Comparison of ENCODE assay signal across 2 cellular contexts in genomic region chr7:154182361-154182760, GRCh38.
TF ChIP-seq lines count a peak whose summit lies in the region.

No MANE protein-coding gene starts in this region.

TF ChIP-seq in SK-N-SH, 30 proteins besides CTCF, POLR2A, EP300 and RAD21 (continued from another document):
- no peak for TF ChIP-seq IRF3 (IDR thresholded peaks at IDR 0.05; ENCODE audit: low read depth, low read length)
- TF ChIP-seq POLR2AphosphoS5 (IDR thresholded peaks at IDR 0.05; ENCODE audit: low read depth, low read length), result no peak
- no peak for TF ChIP-seq ZBTB33 (IDR thresholded peaks at IDR 0.05; ENCODE audit: borderline replicate concordance, low read depth)
- no peak for TF ChIP-seq FOSL2 (IDR thresholded peaks at IDR 0.05; ENCODE audit: borderline replicate concordance, low read depth)
- no peak for TF ChIP-seq MEF2A (IDR thresholded peaks at IDR 0.05; ENCODE audit: borderline replicate concordance, low read depth)
- TF ChIP-seq FOXM1 (IDR thresholded peaks at IDR 0.05; ENCODE audit: low read depth), result no peak
- TF ChIP-seq ELF1 (IDR thresholded peaks at IDR 0.05), result no peak
- TF ChIP-seq SIN3A (IDR thresholded peaks at IDR 0.05; ENCODE audit: borderline replicate concordance, low read depth, low read length), result no peak
TF ChIP-seq in SK-N-SH: peak in this region for 0.

TF ChIP-seq in SK-N-SH treated with all-trans-retinoic acid at 6 μM for 48 hours, 23 proteins besides CTCF, POLR2A, EP300 and RAD21 (continued from another document):
- TF ChIP-seq TSHZ2 (CRISPR knock-in tag; IDR thresholded peaks at IDR 0.05) (no peak), GLIS3 (CRISPR knock-in tag; IDR thresholded peaks at IDR 0.05) (no peak), ZNF8 (CRISPR knock-in tag; IDR thresholded peaks at IDR 0.05) (no peak)
- TF ChIP-seq, protein P1, sequence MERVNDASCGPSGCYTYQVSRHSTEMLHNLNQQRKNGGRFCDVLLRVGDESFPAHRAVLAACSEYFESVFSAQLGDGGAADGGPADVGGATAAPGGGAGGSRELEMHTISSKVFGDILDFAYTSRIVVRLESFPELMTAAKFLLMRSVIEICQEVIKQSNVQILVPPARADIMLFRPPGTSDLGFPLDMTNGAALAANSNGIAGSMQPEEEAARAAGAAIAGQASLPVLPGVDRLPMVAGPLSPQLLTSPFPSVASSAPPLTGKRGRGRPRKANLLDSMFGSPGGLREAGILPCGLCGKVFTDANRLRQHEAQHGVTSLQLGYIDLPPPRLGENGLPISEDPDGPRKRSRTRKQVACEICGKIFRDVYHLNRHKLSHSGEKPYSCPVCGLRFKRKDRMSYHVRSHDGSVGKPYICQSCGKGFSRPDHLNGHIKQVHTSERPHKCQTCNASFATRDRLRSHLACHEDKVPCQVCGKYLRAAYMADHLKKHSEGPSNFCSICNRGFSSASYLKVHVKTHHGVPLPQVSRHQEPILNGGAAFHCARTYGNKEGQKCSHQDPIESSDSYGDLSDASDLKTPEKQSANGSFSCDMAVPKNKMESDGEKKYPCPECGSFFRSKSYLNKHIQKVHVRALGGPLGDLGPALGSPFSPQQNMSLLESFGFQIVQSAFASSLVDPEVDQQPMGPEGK (CRISPR knock-in tag; IDR thresholded peaks at IDR 0.05; ENCODE audit: borderline replicate concordance), result no peak
TF ChIP-seq in SK-N-SH treated with all-trans-retinoic acid at 6 μM for 48 hours: peak in this region for 0.
